In genomic region chr5:51383494-51384081, GRCh38 we compare ENCODE assay signal across 11 cellular contexts. TPM values are rescaled to one million over a fixed set of nuclear protein-coding genes. Genes with fewer than 3 reads are reported as not detected.
A peak's percentile ranks its signal among the peaks of the same experiment; 100 is the strongest.
DNase-seq lines count a peak whose midpoint lies in the region; ATAC-seq and TF ChIP-seq lines count a peak whose summit lies in the region.
"Had no signal": no experiment of that assay in that cellular context is flagged by ENCODE, and none has a peak within 500 bp of the region (broad histone marks: within the 10 kb centered on the region; RNA-seq: fewer than 3 reads in every experiment).

No MANE protein-coding gene starts in this region.

- peaks cover 0 to 100% of the 10 kb centered on the region in 2 donors for H3K27me3 ChIP-seq in tibial nerve
- H3K27me3 ChIP-seq in CD8-positive, alpha-beta memory T cell (ENCODE audit: insufficient read depth, low read length, poor library complexity, severe bottlenecking): peaks cover 24% of the 10 kb centered on the region

- peak overlapping the region; percentile 27 for H3K4me3 Mint-ChIP-seq in activated T-cell treated with anti-CD3 and anti-CD28 coated beads, Interleukin-2, amount 50 U/mL, for 24 hours
- H3K4me3 Mint-ChIP-seq in activated naive CD8-positive, alpha-beta T cell treated with anti-CD3 and anti-CD28 coated beads, Interleukin-2, amount 50 U/mL, for 24 hours: peak overlapping the region; percentile 32
- no peak overlapping the region for H3K4me3 Mint-ChIP-seq in CD8-positive, alpha-beta memory T cell
- H3K4me3 Mint-ChIP-seq: CD8-positive, alpha-beta T cell had no signal

- peak overlapping the region; percentile 24 to 51 (median 34) for H3K4me3 ChIP-seq in tibial nerve
- no peak overlapping the region for H3K4me3 ChIP-seq in CD8-positive, alpha-beta memory T cell (ENCODE audit: low read length)

- no peak overlapping the region for H3K27ac ChIP-seq in tibial nerve
- no peak overlapping the region for H3K27ac ChIP-seq in CD8-positive, alpha-beta memory T cell (ENCODE audit: low read depth, low read length)
- H3K27ac ChIP-seq: WERI-Rb-1 had no signal

- TF ChIP-seq EP300 in tibial nerve (IDR thresholded peaks at IDR 0.05): no peak

- H3K4me1 ChIP-seq in tibial nerve: peaks cover 0 to 53% (median 13%) of the 10 kb centered on the region in 4 donors
- no peaks in the 10 kb centered on the region for H3K4me1 ChIP-seq in CD8-positive, alpha-beta memory T cell (ENCODE audit: insufficient read depth, low read length)

- peak overlapping the region; percentile 37 for H3K27ac Mint-ChIP-seq in activated T-cell treated with anti-CD3 and anti-CD28 coated beads, Interleukin-2, amount 50 U/mL, for 24 hours
- H3K27ac Mint-ChIP-seq in activated naive CD8-positive, alpha-beta T cell treated with anti-CD3 and anti-CD28 coated beads, Interleukin-2, amount 50 U/mL, for 24 hours: no peak overlapping the region
- H3K27ac Mint-ChIP-seq in CD8-positive, alpha-beta memory T cell: no peak overlapping the region
- H3K27ac Mint-ChIP-seq: CD8-positive, alpha-beta T cell had no signal

- no peaks in the 10 kb centered on the region for H3K36me3 ChIP-seq in tibial nerve
- H3K36me3 ChIP-seq in CD8-positive, alpha-beta memory T cell (ENCODE audit: insufficient read depth, low read length): no peaks in the 10 kb centered on the region
- H3K36me3 ChIP-seq: WERI-Rb-1 had no signal

- H3K4me1 Mint-ChIP-seq in activated T-cell treated with anti-CD3 and anti-CD28 coated beads, Interleukin-2, amount 50 U/mL, for 24 hours (ENCODE audit: low read depth): peaks cover 9% of the 10 kb centered on the region
- peaks cover 3% of the 10 kb centered on the region for H3K4me1 Mint-ChIP-seq in activated naive CD8-positive, alpha-beta T cell treated with anti-CD3 and anti-CD28 coated beads, Interleukin-2, amount 50 U/mL, for 24 hours
- peaks cover 0 to 17% (median 10%) of the 10 kb centered on the region in 3 donors for H3K4me1 Mint-ChIP-seq in CD8-positive, alpha-beta memory T cell

- H3K36me3 Mint-ChIP-seq in activated T-cell treated with anti-CD3 and anti-CD28 coated beads, Interleukin-2, amount 50 U/mL, for 24 hours (ENCODE audit: low read depth): no peaks in the 10 kb centered on the region
- H3K36me3 Mint-ChIP-seq in activated naive CD8-positive, alpha-beta T cell treated with anti-CD3 and anti-CD28 coated beads, Interleukin-2, amount 50 U/mL, for 24 hours (ENCODE audit: low read depth): no peaks in the 10 kb centered on the region
- no peaks in the 10 kb centered on the region for H3K36me3 Mint-ChIP-seq in CD8-positive, alpha-beta memory T cell
- H3K36me3 Mint-ChIP-seq: CD8-positive, alpha-beta T cell had no signal

- no peak for DNase-seq in activated T-cell treated with anti-CD3 and anti-CD28 coated beads, Interleukin-2, amount 50 U/mL, for 24 hours
- DNase-seq in activated T-cell treated with anti-CD3 and anti-CD28 coated beads, Interleukin-2, amount 50 U/mL, for 48 hours: no peak
- no peak for DNase-seq in activated naive CD8-positive, alpha-beta T cell treated with anti-CD3 and anti-CD28 coated beads, Interleukin-2, amount 50 U/mL, for 24 hours
- DNase-seq in islet precursor cell (peak; percentile 63), tibial nerve (ENCODE audit: low spot score in 2 of 2) (no peak), HUDEP-2 (lab: John Stamatoyannopoulos, UW; ENCODE audit: unreplicated experiment in 76 of 76) (no peak)
- DNase-seq in activated CD4-positive, CD25-positive, alpha-beta regulatory T cell treated with anti-CD3 and anti-CD28 coated beads, Interleukin-2, amount 50 U/mL, for 72 hours: no peak
- DNase-seq in CD8-positive, alpha-beta memory T cell: no peak
- DNase-seq: CD8-positive, alpha-beta T cell; WERI-Rb-1 had no signal

- 2 to 4% methylated on average over 17 of the region's 17 CpGs for WGBS in tibial nerve, 2 donors

- CTCF ChIA-PET in CD8-positive, alpha-beta memory T cell (lab: Charles Lee): no interaction called here

- no peak for TF ChIP-seq CTCF in tibial nerve (IDR thresholded peaks at IDR 0.05)

- TF ChIP-seq POLR2A in tibial nerve (IDR thresholded peaks at IDR 0.05): no peak

- no peak for ATAC-seq in activated naive CD8-positive, alpha-beta T cell treated with anti-CD3 and anti-CD28 coated beads, Interleukin-2, amount 50 U/mL, for 24 hours
- ATAC-seq: CD8-positive, alpha-beta T cell had no signal

- no peaks in the 10 kb centered on the region for H3K9me3 Mint-ChIP-seq in activated T-cell treated with anti-CD3 and anti-CD28 coated beads, Interleukin-2, amount 50 U/mL, for 24 hours
- H3K9me3 Mint-ChIP-seq in activated naive CD8-positive, alpha-beta T cell treated with anti-CD3 and anti-CD28 coated beads, Interleukin-2, amount 50 U/mL, for 24 hours: no peaks in the 10 kb centered on the region
- H3K9me3 Mint-ChIP-seq in CD8-positive, alpha-beta memory T cell: peaks cover 0 to 27% (median 13%) of the 10 kb centered on the region in 5 donors
- H3K9me3 Mint-ChIP-seq: CD8-positive, alpha-beta T cell had no signal

- POLR2A ChIA-PET in CD8-positive, alpha-beta memory T cell (lab: Charles Lee): no interaction called here

- H3K27me3 Mint-ChIP-seq in activated T-cell treated with anti-CD3 and anti-CD28 coated beads, Interleukin-2, amount 50 U/mL, for 24 hours: peaks cover 99% of the 10 kb centered on the region
- H3K27me3 Mint-ChIP-seq in activated naive CD8-positive, alpha-beta T cell treated with anti-CD3 and anti-CD28 coated beads, Interleukin-2, amount 50 U/mL, for 24 hours: peaks cover 94% of the 10 kb centered on the region
- peaks cover 79 to 96% of the 10 kb centered on the region in 2 donors for H3K27me3 Mint-ChIP-seq in CD8-positive, alpha-beta memory T cell

- H3K9me3 ChIP-seq in tibial nerve: no peaks in the 10 kb centered on the region
- no peaks in the 10 kb centered on the region for H3K9me3 ChIP-seq in CD8-positive, alpha-beta memory T cell (ENCODE audit: low read length)

RNA-seq across cellular contexts. Expression of gene ISL1, which starts 0.3 kb away (rescaled TPM):
- total RNA-seq in tibial nerve: not detected
- not detected for total RNA-seq in CD8-positive, alpha-beta memory T cell
- polyA plus RNA-seq in CD8-positive, alpha-beta memory T cell: not detected
- total RNA-seq: CD8-positive, alpha-beta T cell; LHCN-M2 had no signal

Comparison
In these comparisons a context has a peak if more than half of its experiments do, and no peak if none do; other contexts are left out.
1. H3K4me3 Mint-ChIP-seq: peak in activated T-cell treated with anti-CD3 and anti-CD28 coated beads, Interleukin-2, amount 50 U/mL, for 24 hours (single experiment) and activated naive CD8-positive, alpha-beta T cell treated with anti-CD3 and anti-CD28 coated beads, Interleukin-2, amount 50 U/mL, for 24 hours (single experiment); none in CD8-positive, alpha-beta memory T cell (0 of 7).